17 cellular contexts compared by ENCODE assay signal in genomic region chr7:156172638-156173037, GRCh38.
DNase-seq lines count a peak whose midpoint lies in the region; ATAC-seq, FAIRE-seq and TF ChIP-seq lines count a peak whose summit lies in the region.
"Had no signal": no experiment of that assay in that cellular context is flagged by ENCODE, and none has a peak within 500 bp of the region (broad histone marks: within the 10 kb centered on the region; RNA-seq: fewer than 3 reads in every experiment).

No MANE protein-coding gene starts in this region.

- DNase-seq in T-helper 17 cell, result no peak
- DNase-seq in H1 (ENCODE audit: low read depth in 1 of 2, low spot score in 2 of 2), result no peak
- peak; percentile 72 for DNase-seq in mesenteric fat pad (ENCODE audit: low spot score)
- DNase-seq in upper lobe of right lung, result peak; percentile 35
- no peak for DNase-seq in EL
- DNase-seq in OCI-LY7 (ENCODE audit: low spot score), result no peak
- DNase-seq in SIG-M5 (lab: John Stamatoyannopoulos, UW), result no peak
- DNase-seq: C1 segment of cervical spinal cord; Caco-2; CD8-positive, alpha-beta T cell; DMS153; DND-41; GDM1; GOT3; H7; HCEC 1CT had no signal

- H3K4me1 ChIP-seq in H1 (replicated peaks in 1 of 4; ENCODE audit: control insufficient read depth in 3 of 4, insufficient read depth in 4 of 4, low read length in 3 of 4) (peaks cover 0 to 4% (median 0%) of the 10 kb centered on the region in 4 experiments; a peak in 3 of 7 replicates), upper lobe of right lung (no peaks in the 10 kb centered on the region), OCI-LY7 (ENCODE audit: insufficient read depth, low read length, poor library complexity, severe bottlenecking) (no peaks in the 10 kb centered on the region)
- H3K4me1 ChIP-seq: Caco-2 had no signal

- no peak overlapping the region; the same call in 1 of the 2 replicates for H2BK5ac ChIP-seq in H1 (ENCODE audit: low read depth, low read length)

- 84% methylated on average over 5 of the region's 6 CpGs; no CpG with 5 or more reads in 1 of the 2 experiments for WGBS in H1 (ENCODE audit: extremely low coverage in 1 of 2, insufficient coverage in 1 of 2, insufficient read length in 1 of 2, insufficient replicate concordance in 2 of 2, low coverage in 1 of 2, low lambda C conversion rate in 2 of 2, missing lambda C conversion rate in 1 of 2), 2 experiments

- no peaks in the 10 kb centered on the region for H3K27me3 ChIP-seq in H1 (replicated peaks in 1 of 4; ENCODE audit: control insufficient read depth in 3 of 4, extremely low read depth in 1 of 4, insufficient read depth in 3 of 4, low read length in 3 of 4)
- no peaks in the 10 kb centered on the region for H3K27me3 ChIP-seq in upper lobe of right lung

- H3K36me3 ChIP-seq in H1 (ENCODE audit: control insufficient read depth in 2 of 4, insufficient read depth in 4 of 4, low read length in 3 of 4) (no peaks in the 10 kb centered on the region), upper lobe of right lung (no peaks in the 10 kb centered on the region), OCI-LY7 (ENCODE audit: insufficient read depth, low read length) (no peaks in the 10 kb centered on the region)

- no peak for TF ChIP-seq EP300 in H1 (IDR thresholded peaks at IDR 0.05; ENCODE audit: borderline replicate concordance in 1 of 2, low read depth in 2 of 2, low read length in 2 of 2)

- H3K9ac ChIP-seq in H1 (replicated peaks in 1 of 4; ENCODE audit: extremely low read depth in 1 of 4, low read depth in 3 of 4, low read length in 3 of 4), result no peak overlapping the region

- H3K27ac Mint-ChIP-seq in T-helper 17 cell, result peak overlapping the region; percentile 6
- H3K27ac Mint-ChIP-seq: CD8-positive, alpha-beta T cell had no signal

- H2BK12ac ChIP-seq in H1 (ENCODE audit: low read depth, low read length), result 0 out of 2 replicates have a peak overlapping the region, but pooled peaks have one; percentile 17

- H3K79me2 ChIP-seq in H1 (ENCODE audit: control insufficient read depth in 1 of 2, insufficient read depth in 2 of 2, low read length in 2 of 2), result no peaks in the 10 kb centered on the region
- no peaks in the 10 kb centered on the region for H3K79me2 ChIP-seq in OCI-LY7 (ENCODE audit: insufficient read depth, low read depth, low read length)

- H3K4me3 ChIP-seq in H1 (ENCODE audit: extremely low read depth in 1 of 4, insufficient read depth in 2 of 4, low read depth in 3 of 4, low read length in 4 of 4) (no peak overlapping the region), upper lobe of right lung (no peak overlapping the region), OCI-LY7 (ENCODE audit: low read depth, low read length, poor library complexity, severe bottlenecking) (no peak overlapping the region)

- no peaks in the 10 kb centered on the region for H3K9me2 ChIP-seq in OCI-LY7 (ENCODE audit: insufficient read depth, low read length)

- TF ChIP-seq CTCF in H1 (IDR thresholded peaks at IDR 0.05; ENCODE audit: control extremely low read depth in 1 of 3, insufficient read depth in 1 of 3, low read depth in 1 of 3, low read length in 3 of 3) (no peak), upper lobe of right lung (IDR thresholded peaks at IDR 0.05) (no peak), OCI-LY7 (conservative IDR thresholded peaks at IDR 0.05; ENCODE audit: low read length) (no peak)

- peaks cover 12% of the 10 kb centered on the region for H3K27me3 Mint-ChIP-seq in T-helper 17 cell

- CTCF ChIA-PET in H1 (lab: Charles Lee; ENCODE audit: partially characterized antibody), result interaction anchor here (1.1 kb wide), 1 partner anchor 16 kb away, joined by 3 read pairs; no protein-coding TSS in a partner anchor
- CTCF ChIA-PET in OCI-LY7 (lab: Charles Lee; ENCODE audit: unreplicated experiment), result no interaction called here

- H3K4me3 Mint-ChIP-seq in T-helper 17 cell, result no peak overlapping the region
- H3K4me3 Mint-ChIP-seq: CD8-positive, alpha-beta T cell had no signal

- H3K27ac ChIP-seq in H1 (ENCODE audit: low read depth, low read length) (no peak overlapping the region), upper lobe of right lung (no peak overlapping the region), OCI-LY7 (ENCODE audit: low read depth, low read length, poor library complexity, severe bottlenecking) (no peak overlapping the region)

- POLR2A ChIA-PET in H1 (lab: Charles Lee; ENCODE audit: partially characterized antibody) (no interaction called here), OCI-LY7 (lab: Charles Lee) (interaction anchor here (0.5 kb wide), 1 partner anchor 139 kb away, joined by 3 read pairs; no protein-coding TSS in a partner anchor)

- H4K20me1 ChIP-seq in H1 (replicated peaks in 1 of 2; ENCODE audit: control insufficient read depth in 1 of 2, insufficient read depth in 2 of 2, low read length in 2 of 2), result no peaks in the 10 kb centered on the region
- no peaks in the 10 kb centered on the region for H4K20me1 ChIP-seq in OCI-LY7 (ENCODE audit: insufficient read depth, low read length)

- no peaks in the 10 kb centered on the region for H3K79me1 ChIP-seq in H1 (ENCODE audit: low read depth, low read length)

- H3K4ac ChIP-seq in H1 (replicated peaks; ENCODE audit: insufficient read length, low read depth, low read length), result no peak overlapping the region

- H3K18ac ChIP-seq in H1 (ENCODE audit: extremely low read depth, low read length), result no peak overlapping the region

- no peak overlapping the region for H4K8ac ChIP-seq in H1 (ENCODE audit: extremely low read depth, insufficient read depth, low read length)

- peaks cover 2% of the 10 kb centered on the region for H3K36me3 Mint-ChIP-seq in T-helper 17 cell (ENCODE audit: low read depth)
- H3K36me3 Mint-ChIP-seq: CD8-positive, alpha-beta T cell had no signal

- no peak overlapping the region for H2AFZ ChIP-seq in H1 (ENCODE audit: low read length)
- no peak overlapping the region for H2AFZ ChIP-seq in OCI-LY7 (ENCODE audit: low read length)

- peaks cover 3% of the 10 kb centered on the region for H3K4me1 Mint-ChIP-seq in T-helper 17 cell

- TF ChIP-seq RAD21 in H1 (IDR thresholded peaks at IDR 0.05 in 1 of 2, conservative IDR thresholded peaks at IDR 0.05 in 1 of 2; ENCODE audit: low read depth in 2 of 2, low read length in 2 of 2), result no peak

- no peak overlapping the region for H2BK15ac ChIP-seq in H1 (ENCODE audit: low read length)

- H3K4me2 ChIP-seq in H1 (ENCODE audit: insufficient read depth in 1 of 2, low read depth in 2 of 2, low read length in 2 of 2), result no peak overlapping the region
- H3K4me2 ChIP-seq in OCI-LY7 (ENCODE audit: low read length), result no peak overlapping the region

- no peak overlapping the region for H3K56ac ChIP-seq in H1 (replicated peaks; ENCODE audit: insufficient read length, low read depth, low read length)

- H4K5ac ChIP-seq in H1 (ENCODE audit: insufficient read length, low read depth, low read length), result no peak overlapping the region

- H3K23me2 ChIP-seq in H1 (ENCODE audit: low read depth, low read length), result no peaks in the 10 kb centered on the region

- H2BK120ac ChIP-seq in H1 (replicated peaks; ENCODE audit: low read depth, low read length), result no peak overlapping the region

- H3K9me3 ChIP-seq in T-helper 17 cell (ENCODE audit: control insufficient read depth, low read length, poor library complexity, severe bottlenecking) (no peaks in the 10 kb centered on the region), H1 (ENCODE audit: insufficient read depth in 2 of 2, low read depth in 1 of 2, low read length in 1 of 2) (no peaks in the 10 kb centered on the region), upper lobe of right lung (no peaks in the 10 kb centered on the region), OCI-LY7 (ENCODE audit: low read length) (no peaks in the 10 kb centered on the region)
- H3K9me3 ChIP-seq: Caco-2 had no signal

- BruUV-seq in OCI-LY7 (replicated peaks; lab: Mats Ljungman, UMichigan), result no TSS peak

- no peak for ATAC-seq in T-helper 17 cell
- ATAC-seq in upper lobe of right lung, result no peak
- ATAC-seq: CD8-positive, alpha-beta T cell had no signal

- FAIRE-seq in H1 (lab: Jason Lieb, UNC), result no peak
- FAIRE-seq: GM18507 had no signal

- no peak overlapping the region for H2AK5ac ChIP-seq in H1 (ENCODE audit: low read depth, low read length)

- no peak overlapping the region for H3K23ac ChIP-seq in H1 (ENCODE audit: insufficient read length)

- intact Hi-C loops in upper lobe of right lung (cut with DNase I), result no loop called here
- intact Hi-C loops in OCI-LY7 (cut with micrococcal nuclease; ENCODE audit: unreplicated experiment), result no loop called here

- no peak overlapping the region for H2BK20ac ChIP-seq in H1 (ENCODE audit: low read length)

- H3K14ac ChIP-seq in H1 (ENCODE audit: insufficient read length), result no peak overlapping the region

- no peak overlapping the region for H4K91ac ChIP-seq in H1 (replicated peaks; ENCODE audit: insufficient read length, low read length)

- no peak for TF ChIP-seq POLR2A in H1 (IDR thresholded peaks at IDR 0.05; ENCODE audit: control extremely low read depth in 1 of 2, low read depth in 2 of 2, low read length in 2 of 2)

TF ChIP-seq in H1, 55 proteins besides CTCF, POLR2A, EP300 and RAD21 (continues in another document):
- TF ChIP-seq TBP (IDR thresholded peaks at IDR 0.05; ENCODE audit: low read depth, low read length) (no peak), SAP30 (IDR thresholded peaks at IDR 0.05; ENCODE audit: insufficient read depth, insufficient replicate concordance, low read length) (no peak), SIN3A (conservative IDR thresholded peaks at IDR 0.05 in 1 of 2, IDR thresholded peaks at IDR 0.05 in 1 of 2; ENCODE audit: low read depth in 1 of 2, low read length in 2 of 2) (no peak), ATF3 (IDR thresholded peaks at IDR 0.05; ENCODE audit: insufficient read depth, low read depth, low read length) (no peak), TAF1 (IDR thresholded peaks at IDR 0.05; ENCODE audit: low read depth, low read length) (no peak)

Comparison
In these comparisons a context has a peak if more than half of its experiments do, and no peak if none do; other contexts are left out.
1. DNase-seq: peak in mesenteric fat pad (single experiment) and upper lobe of right lung (single experiment); none in T-helper 17 cell (0 of 3), H1 (0 of 2), EL (single experiment), OCI-LY7 (single experiment) and SIG-M5 (single experiment).